1 cellular context compared by ENCODE assay signal in genomic region chr3:157122116-157122515, GRCh38.
TF ChIP-seq lines count a peak whose summit lies in the region.

No MANE protein-coding gene starts in this region.

TF ChIP-seq in SK-N-SH, 30 proteins besides CTCF, POLR2A, EP300 and RAD21:
- no peak for TF ChIP-seq FOXJ3 (CRISPR knock-in tag; IDR thresholded peaks at IDR 0.05)
- TF ChIP-seq POLR2AphosphoS5 (IDR thresholded peaks at IDR 0.05; ENCODE audit: low read depth, low read length) = peak; percentile 90
- TF ChIP-seq SIN3A (IDR thresholded peaks at IDR 0.05; ENCODE audit: borderline replicate concordance, low read depth, low read length) = peak; percentile 78; the same call in 1 of the 2 replicates
- TF ChIP-seq YY1 (IDR thresholded peaks at IDR 0.05; ENCODE audit: low read depth) = no peak
- no peak for TF ChIP-seq SMC3 (IDR thresholded peaks at IDR 0.05; ENCODE audit: low read depth, low read length)
- no peak for TF ChIP-seq RFX5 (IDR thresholded peaks at IDR 0.05; ENCODE audit: low read length)
- TF ChIP-seq IRF3 (IDR thresholded peaks at IDR 0.05; ENCODE audit: low read depth, low read length) = no peak
- no peak for TF ChIP-seq RCOR1 (IDR thresholded peaks at IDR 0.05; ENCODE audit: low read length)
- TF ChIP-seq PBX3 (IDR thresholded peaks at IDR 0.05) = peak; percentile 94
- TF ChIP-seq MEF2A (IDR thresholded peaks at IDR 0.05; ENCODE audit: borderline replicate concordance, low read depth) = 0 out of 2 replicates have a peak, but pooled peaks have one; percentile 23
- TF ChIP-seq REST (IDR thresholded peaks at IDR 0.05; ENCODE audit: low read depth, low read length) = peak; percentile 48; the same call in 1 of the 2 replicates
- TF ChIP-seq TCF12 (IDR thresholded peaks at IDR 0.05) = peak; percentile 100
- TF ChIP-seq TAF1 (IDR thresholded peaks at IDR 0.05; ENCODE audit: borderline replicate concordance, low read depth, low read length) = peak; percentile 31; the same call in 1 of the 2 replicates
- peak; percentile 96 for TF ChIP-seq JUND (IDR thresholded peaks at IDR 0.05)
- no peak for TF ChIP-seq USF1 (IDR thresholded peaks at IDR 0.05; ENCODE audit: borderline replicate concordance, low read depth)
- peak; percentile 47; the same call in 1 of the 2 replicates for TF ChIP-seq MAX (IDR thresholded peaks at IDR 0.05; ENCODE audit: low read depth)
- no peak for TF ChIP-seq GATA2 (CRISPR knock-in tag; IDR thresholded peaks at IDR 0.05)
- TF ChIP-seq NRF1 (IDR thresholded peaks at IDR 0.05; ENCODE audit: low read depth, low read length) = no peak
- no peak for TF ChIP-seq CHD2 (IDR thresholded peaks at IDR 0.05; ENCODE audit: low read length, partially characterized antibody)
- TF ChIP-seq TEAD4 (IDR thresholded peaks at IDR 0.05; ENCODE audit: borderline replicate concordance, insufficient read depth) = peak; percentile 89
- TF ChIP-seq USF2 (IDR thresholded peaks at IDR 0.05; ENCODE audit: borderline replicate concordance, low read depth, low read length) = no peak
- no peak for TF ChIP-seq GABPA (IDR thresholded peaks at IDR 0.05; ENCODE audit: low read depth)
- TF ChIP-seq MXI1 (IDR thresholded peaks at IDR 0.05; ENCODE audit: low read depth, low read length) = no peak
- peak; percentile 98 for TF ChIP-seq FOSL2 (IDR thresholded peaks at IDR 0.05; ENCODE audit: borderline replicate concordance, low read depth)
- TF ChIP-seq NFIC (IDR thresholded peaks at IDR 0.05; ENCODE audit: borderline replicate concordance) = peak; percentile 70; the same call in 1 of the 2 replicates
- TF ChIP-seq EZH2phosphoT487 (IDR thresholded peaks at IDR 0.05; ENCODE audit: borderline replicate concordance, low read depth) = no peak
- no peak for TF ChIP-seq FOXM1 (IDR thresholded peaks at IDR 0.05; ENCODE audit: low read depth)
- peak; percentile 36; the same call in 1 of the 2 replicates for TF ChIP-seq ZBTB33 (IDR thresholded peaks at IDR 0.05; ENCODE audit: borderline replicate concordance, low read depth)
- TF ChIP-seq RXRA (IDR thresholded peaks at IDR 0.05; ENCODE audit: borderline replicate concordance, low read depth) = peak; percentile 55; the same call in 1 of the 2 replicates
- no peak for TF ChIP-seq ELF1 (IDR thresholded peaks at IDR 0.05)
